In genomic region chr17:50205931-50206505, GRCh38 we compare ENCODE assay signal across 14 cellular contexts.
DNase-seq lines count a peak whose midpoint lies in the region; ATAC-seq and TF ChIP-seq lines count a peak whose summit lies in the region.
"Had no signal": no experiment of that assay in that cellular context is flagged by ENCODE, and none has a peak within 500 bp of the region (broad histone marks: within the 10 kb centered on the region; RNA-seq: fewer than 3 reads in every experiment).

No MANE protein-coding gene starts in this region.

- H3K9me3 ChIP-seq in muscle layer of colon (ENCODE audit: low read length) (no peaks in the 10 kb centered on the region), stomach smooth muscle (ENCODE audit: control insufficient read depth in 2 of 2, low read length in 2 of 2) (no peaks in the 10 kb centered on the region)

- H3K27ac ChIP-seq in coronary artery (peak overlapping the region; percentile 68 to 86), muscle layer of colon (ENCODE audit: low read depth, low read length) (peak overlapping the region; percentile 39), stomach smooth muscle (ENCODE audit: low read length) (peak overlapping the region; percentile 62)

- TF ChIP-seq CTCF in HFF-Myc (IDR thresholded peaks at IDR 0.05; ENCODE audit: low read depth, low read length, missing control alignments) (no peak), coronary artery (IDR thresholded peaks at IDR 0.05) (no peak), GM13977 (IDR thresholded peaks at IDR 0.05; ENCODE audit: extremely low read depth, insufficient read depth, missing control alignments) (no peak)

- H3K27me3 ChIP-seq in muscle layer of colon (ENCODE audit: control insufficient read depth in 1 of 2, insufficient read depth in 2 of 2, low read length in 2 of 2) (no peaks in the 10 kb centered on the region), stomach smooth muscle (ENCODE audit: control insufficient read depth in 1 of 2, insufficient read depth in 2 of 2, low read length in 2 of 2) (no peaks in the 10 kb centered on the region)

- in situ Hi-C loops in GM13977 (cut with MboI; ENCODE audit: low pct_unique_long_range_greater_than_20kb, low sequenced_read_pairs, unreplicated experiment), result no loop called here

- H3K4me3 ChIP-seq in HFF-Myc (replicated peaks; ENCODE audit: low read depth, low read length) (peak overlapping the region; percentile 8; the same call in 1 of the 2 replicates), coronary artery (no peak overlapping the region), muscle layer of colon (ENCODE audit: low read depth in 1 of 2, low read length in 2 of 2) (no peak overlapping the region), stomach smooth muscle (ENCODE audit: low read length in 2 of 2) (no peak overlapping the region)
- H3K4me3 ChIP-seq: GM12878 had no signal

- H3K9ac ChIP-seq in muscle layer of colon (ENCODE audit: low read length) (no peak overlapping the region), stomach smooth muscle (ENCODE audit: low read length in 2 of 2) (no peak overlapping the region)

- H3K36me3 ChIP-seq in muscle layer of colon (ENCODE audit: insufficient read depth, low read length), result no peaks in the 10 kb centered on the region
- H3K36me3 ChIP-seq in stomach smooth muscle (ENCODE audit: control insufficient read depth in 2 of 2, insufficient read depth in 2 of 2, low read length in 2 of 2), result no peaks in the 10 kb centered on the region

- DNase-seq in HFF-Myc (ENCODE audit: extremely low read depth, low read depth), result no peak
- DNase-seq in coronary artery (ENCODE audit: low spot score), result no peak
- DNase-seq in GM13977 (ENCODE audit: low spot score), result no peak
- no peak for DNase-seq in NCI-H82 (lab: John Stamatoyannopoulos, UW)
- DNase-seq: activated CD4-positive, alpha-beta T cell treated with anti-CD3 and anti-CD28 coated beads for 36 hours; activated T-cell treated with anti-CD3 and anti-CD28 coated beads, Interleukin-2, amount 50 U/mL, for 48 hours; C1 segment of cervical spinal cord; NCI-H345; stimulated activated CD4-positive, alpha-beta T cell treated with anti-CD3 and anti-CD28 coated beads, Interleukin-15, amount 100 ng/mL, for 24 hours had no signal

- ATAC-seq in GM19035 (IDR thresholded peaks at IDR 0.05; ENCODE audit: unreplicated experiment) (no peak), HG03045 (IDR thresholded peaks at IDR 0.05; ENCODE audit: unreplicated experiment) (no peak)
- ATAC-seq: activated CD4-positive, alpha-beta T cell treated with anti-CD3 and anti-CD28 coated beads for 36 hours; GM12878 had no signal

- H3K4me1 ChIP-seq in muscle layer of colon (ENCODE audit: insufficient read depth, low read length) (peaks cover 89% of the 10 kb centered on the region), stomach smooth muscle (ENCODE audit: control insufficient read depth, insufficient read depth, low read length) (peaks cover 67% of the 10 kb centered on the region)
